ENCODE assay signal across 1 cellular context in genomic region chr1:44354840-44355581, GRCh38.
TF ChIP-seq lines count a peak whose summit lies in the region.

A gene with protein sequence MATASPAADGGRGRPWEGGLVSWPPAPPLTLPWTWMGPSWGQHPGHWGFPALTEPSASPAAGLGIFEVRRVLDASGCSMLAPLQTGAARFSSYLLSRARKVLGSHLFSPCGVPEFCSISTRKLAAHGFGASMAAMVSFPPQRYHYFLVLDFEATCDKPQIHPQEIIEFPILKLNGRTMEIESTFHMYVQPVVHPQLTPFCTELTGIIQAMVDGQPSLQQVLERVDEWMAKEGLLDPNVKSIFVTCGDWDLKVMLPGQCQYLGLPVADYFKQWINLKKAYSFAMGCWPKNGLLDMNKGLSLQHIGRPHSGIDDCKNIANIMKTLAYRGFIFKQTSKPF (minus strand): TSS chr1:44355257. CDS start chr1:44355026, 231 bp downstream.

TF ChIP-seq in K562, 482 proteins besides CTCF, POLR2A, EP300 and RAD21 (continued from another document and continues in another):
- TF ChIP-seq AFF1 (IDR thresholded peaks at IDR 0.05; ENCODE audit: low read depth in 1 of 2, partially characterized antibody in 2 of 2) (peak in 1 of 2 experiments; percentile 85), HDAC8 (tag; IDR thresholded peaks at IDR 0.05) (peak; percentile 50; the same call in 1 of the 2 replicates), FOS (IDR thresholded peaks at IDR 0.05; ENCODE audit: extremely low read depth, insufficient read length) (peak; percentile 98), NFYB (IDR thresholded peaks at IDR 0.05; ENCODE audit: extremely low read depth, insufficient read length) (peak; percentile 89), MTA2 (IDR thresholded peaks at IDR 0.05; ENCODE audit: low read depth) (peak; percentile 78), RFX1 (IDR thresholded peaks at IDR 0.05) (peak; percentile 93), NEUROD1 (IDR thresholded peaks at IDR 0.05; ENCODE audit: borderline replicate concordance, low read depth, low read length, partially characterized antibody) (peak; percentile 95), KAT7 (CRISPR knock-in tag; IDR thresholded peaks at IDR 0.05; ENCODE audit: borderline replicate concordance) (peak; percentile 56; the same call in 1 of the 2 replicates), SAP30 (IDR thresholded peaks at IDR 0.05; ENCODE audit: borderline replicate concordance, insufficient read depth, low read depth, low read length, poor library complexity, severe bottlenecking) (peak; percentile 94), FOSL1 (tag; conservative IDR thresholded peaks at IDR 0.05) (peak; percentile 76), ZC3H4 (CRISPR knock-in tag; IDR thresholded peaks at IDR 0.05; ENCODE audit: borderline replicate concordance) (0 out of 2 replicates have a peak, but pooled peaks have one; percentile 70), ZC3H11A (IDR thresholded peaks at IDR 0.05; ENCODE audit: low read depth, low read length) (0 out of 2 replicates have a peak, but pooled peaks have one; percentile 13), NR2C2 (CRISPR knock-in tag; IDR thresholded peaks at IDR 0.05) (peak; percentile 99), NR2C2 (tag; IDR thresholded peaks at IDR 0.05) (peak; percentile 100), MBD2 (IDR thresholded peaks at IDR 0.05; ENCODE audit: borderline replicate concordance, low read depth) (peak; percentile 99), SMAD2 (IDR thresholded peaks at IDR 0.05; ENCODE audit: low read depth, low read length) (no peak), PHF8 (IDR thresholded peaks at IDR 0.05; ENCODE audit: borderline replicate concordance, low read length) (peak; percentile 90; the same call in 1 of the 2 replicates), ZBTB1 (CRISPR knock-in tag; IDR thresholded peaks at IDR 0.05; ENCODE audit: borderline replicate concordance, low read depth) (peak; percentile 63; the same call in 1 of the 2 replicates), ZNF143 (CRISPR knock-in tag; IDR thresholded peaks at IDR 0.05) (peak; percentile 92), EP400 (IDR thresholded peaks at IDR 0.05) (peak; percentile 75), ZNF3 (CRISPR knock-in tag; IDR thresholded peaks at IDR 0.05) (no peak), MCM5 (IDR thresholded peaks at IDR 0.05; ENCODE audit: low read depth) (no peak), SMAD3 (CRISPR knock-in tag; conservative IDR thresholded peaks at IDR 0.05) (no peak), TBP (optimal IDR thresholded peaks at IDR 0.05; ENCODE audit: low read depth, low read length) (peak; percentile 72), MYC (IDR thresholded peaks at IDR 0.05; ENCODE audit: low read depth, low read length) (peak; percentile 85), MYC (CRISPR knock-in tag; IDR thresholded peaks at IDR 0.05; ENCODE audit: borderline replicate concordance, low read depth) (no peak), ATF7 (IDR thresholded peaks at IDR 0.05) (peak; percentile 87), NFE2 (IDR thresholded peaks at IDR 0.05; ENCODE audit: low read depth) (peak; percentile 46), TAF1 (IDR thresholded peaks at IDR 0.05; ENCODE audit: control insufficient read depth, extremely low read depth, insufficient read depth, low read length, severe bottlenecking) (peak; percentile 14), ATF1 (CRISPR knock-in tag; IDR thresholded peaks at IDR 0.05) (peak; percentile 84), ATF1 (tag; IDR thresholded peaks at IDR 0.05) (peak; percentile 99), GABPB1 (CRISPR knock-in tag; IDR thresholded peaks at IDR 0.05) (peak; percentile 65; the same call in 1 of the 2 replicates), CCNT2 (IDR thresholded peaks at IDR 0.05; ENCODE audit: borderline replicate concordance, extremely low read depth, insufficient read length, low read depth, low read length) (peak; percentile 78), FIP1L1 (IDR thresholded peaks at IDR 0.05; ENCODE audit: low read depth, low read length, poor library complexity, severe bottlenecking) (peak; percentile 52), VEZF1 (CRISPR knock-in tag; IDR thresholded peaks at IDR 0.05) (peak; percentile 70), ZNF121 (CRISPR knock-in tag; conservative IDR thresholded peaks at IDR 0.05) (no peak), MEIS2 (IDR thresholded peaks at IDR 0.05; ENCODE audit: partially characterized antibody) (peak; percentile 73), HBP1 (CRISPR knock-in tag; IDR thresholded peaks at IDR 0.05) (no peak), GTF3C2 (IDR thresholded peaks at IDR 0.05; ENCODE audit: borderline replicate concordance, extremely low read depth, insufficient read length) (no peak), CHD2 (IDR thresholded peaks at IDR 0.05; ENCODE audit: low read depth, low read length) (peak; percentile 91), SOX6 (IDR thresholded peaks at IDR 0.05) (peak; percentile 25; the same call in 1 of the 2 replicates), SIN3A (IDR thresholded peaks at IDR 0.05; ENCODE audit: borderline replicate concordance in 2 of 2, control insufficient read depth in 1 of 2, low read depth in 2 of 2, low read length in 2 of 2) (peak; percentile 83 to 95; a peak in 2 of 4 replicates), CBX1 (IDR thresholded peaks at IDR 0.05; ENCODE audit: low read depth) (peak; percentile 59; the same call in 1 of the 2 replicates), PCBP2 (IDR thresholded peaks at IDR 0.05; ENCODE audit: low read depth, low read length, poor library complexity, severe bottlenecking) (no peak), ARNT (IDR thresholded peaks at IDR 0.05) (no peak), TEAD4 (IDR thresholded peaks at IDR 0.05; ENCODE audit: low read length) (peak; percentile 31; the same call in 1 of the 2 replicates), TEAD4 (CRISPR knock-in tag; IDR thresholded peaks at IDR 0.05; ENCODE audit: borderline replicate concordance) (no peak), POLR2AphosphoS5 (IDR thresholded peaks at IDR 0.05; ENCODE audit: control insufficient read depth, insufficient read depth, low read depth, low read length) (peak; percentile 56; the same call in 1 of the 2 replicates), ILF3 (IDR thresholded peaks at IDR 0.05; ENCODE audit: borderline replicate concordance) (peak; percentile 29; the same call in 1 of the 2 replicates), ZNF263 (CRISPR knock-in tag; IDR thresholded peaks at IDR 0.05; ENCODE audit: borderline replicate concordance) (peak; percentile 24; the same call in 1 of the 2 replicates), JUN (IDR thresholded peaks at IDR 0.05; ENCODE audit: borderline replicate concordance, low read depth, low read length) (peak; percentile 61; the same call in 1 of the 2 replicates), JUN (CRISPR knock-in tag; IDR thresholded peaks at IDR 0.05; ENCODE audit: borderline replicate concordance) (no peak), POLR3G (IDR thresholded peaks at IDR 0.05; ENCODE audit: extremely low read depth, insufficient read length, insufficient replicate concordance) (no peak), KDM4B (IDR thresholded peaks at IDR 0.05; ENCODE audit: borderline replicate concordance in 2 of 2, low read depth in 1 of 2) (no peak), BHLHE40 (IDR thresholded peaks at IDR 0.05; ENCODE audit: low read length) (peak; percentile 25; the same call in 1 of the 2 replicates)
- TF ChIP-seq, protein P1, sequence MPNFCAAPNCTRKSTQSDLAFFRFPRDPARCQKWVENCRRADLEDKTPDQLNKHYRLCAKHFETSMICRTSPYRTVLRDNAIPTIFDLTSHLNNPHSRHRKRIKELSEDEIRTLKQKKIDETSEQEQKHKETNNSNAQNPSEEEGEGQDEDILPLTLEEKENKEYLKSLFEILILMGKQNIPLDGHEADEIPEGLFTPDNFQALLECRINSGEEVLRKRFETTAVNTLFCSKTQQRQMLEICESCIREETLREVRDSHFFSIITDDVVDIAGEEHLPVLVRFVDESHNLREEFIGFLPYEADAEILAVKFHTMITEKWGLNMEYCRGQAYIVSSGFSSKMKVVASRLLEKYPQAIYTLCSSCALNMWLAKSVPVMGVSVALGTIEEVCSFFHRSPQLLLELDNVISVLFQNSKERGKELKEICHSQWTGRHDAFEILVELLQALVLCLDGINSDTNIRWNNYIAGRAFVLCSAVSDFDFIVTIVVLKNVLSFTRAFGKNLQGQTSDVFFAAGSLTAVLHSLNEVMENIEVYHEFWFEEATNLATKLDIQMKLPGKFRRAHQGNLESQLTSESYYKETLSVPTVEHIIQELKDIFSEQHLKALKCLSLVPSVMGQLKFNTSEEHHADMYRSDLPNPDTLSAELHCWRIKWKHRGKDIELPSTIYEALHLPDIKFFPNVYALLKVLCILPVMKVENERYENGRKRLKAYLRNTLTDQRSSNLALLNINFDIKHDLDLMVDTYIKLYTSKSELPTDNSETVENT (CRISPR knock-in tag; IDR thresholded peaks at IDR 0.05), result peak; percentile 84
- TF ChIP-seq, protein P2, sequence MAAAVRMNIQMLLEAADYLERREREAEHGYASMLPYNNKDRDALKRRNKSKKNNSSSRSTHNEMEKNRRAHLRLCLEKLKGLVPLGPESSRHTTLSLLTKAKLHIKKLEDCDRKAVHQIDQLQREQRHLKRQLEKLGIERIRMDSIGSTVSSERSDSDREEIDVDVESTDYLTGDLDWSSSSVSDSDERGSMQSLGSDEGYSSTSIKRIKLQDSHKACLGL (CRISPR knock-in tag; IDR thresholded peaks at IDR 0.05; ENCODE audit: borderline replicate concordance, poor library complexity, severe bottlenecking), result peak; percentile 63
